In the genomic region with DNA sequence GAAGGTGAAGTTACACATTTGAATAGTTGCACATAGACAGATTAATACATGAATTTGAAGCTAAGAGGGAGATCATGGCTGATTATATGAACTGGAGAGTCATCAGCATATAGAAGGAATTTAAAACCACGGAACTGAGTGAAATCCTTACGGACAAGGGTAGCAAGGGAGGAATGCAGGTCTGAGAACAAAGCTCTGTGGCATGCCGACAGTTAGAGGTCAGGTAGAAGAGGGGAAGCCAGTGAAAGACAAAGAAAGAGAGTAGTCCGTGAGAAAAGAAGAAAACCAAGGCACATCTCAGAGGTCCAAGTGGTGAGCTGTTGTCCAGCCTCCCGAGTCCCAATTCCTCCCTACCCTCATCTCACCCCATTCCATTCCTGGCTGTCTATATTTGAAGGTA, we compare ENCODE assay signal across 1 cellular context.
TF ChIP-seq lines count a peak whose summit lies in the region.

No MANE protein-coding gene starts in this region.

TF ChIP-seq in GM23338, 12 proteins besides CTCF, POLR2A, EP300 and RAD21 (continued from another document):
- TF ChIP-seq, protein P1, sequence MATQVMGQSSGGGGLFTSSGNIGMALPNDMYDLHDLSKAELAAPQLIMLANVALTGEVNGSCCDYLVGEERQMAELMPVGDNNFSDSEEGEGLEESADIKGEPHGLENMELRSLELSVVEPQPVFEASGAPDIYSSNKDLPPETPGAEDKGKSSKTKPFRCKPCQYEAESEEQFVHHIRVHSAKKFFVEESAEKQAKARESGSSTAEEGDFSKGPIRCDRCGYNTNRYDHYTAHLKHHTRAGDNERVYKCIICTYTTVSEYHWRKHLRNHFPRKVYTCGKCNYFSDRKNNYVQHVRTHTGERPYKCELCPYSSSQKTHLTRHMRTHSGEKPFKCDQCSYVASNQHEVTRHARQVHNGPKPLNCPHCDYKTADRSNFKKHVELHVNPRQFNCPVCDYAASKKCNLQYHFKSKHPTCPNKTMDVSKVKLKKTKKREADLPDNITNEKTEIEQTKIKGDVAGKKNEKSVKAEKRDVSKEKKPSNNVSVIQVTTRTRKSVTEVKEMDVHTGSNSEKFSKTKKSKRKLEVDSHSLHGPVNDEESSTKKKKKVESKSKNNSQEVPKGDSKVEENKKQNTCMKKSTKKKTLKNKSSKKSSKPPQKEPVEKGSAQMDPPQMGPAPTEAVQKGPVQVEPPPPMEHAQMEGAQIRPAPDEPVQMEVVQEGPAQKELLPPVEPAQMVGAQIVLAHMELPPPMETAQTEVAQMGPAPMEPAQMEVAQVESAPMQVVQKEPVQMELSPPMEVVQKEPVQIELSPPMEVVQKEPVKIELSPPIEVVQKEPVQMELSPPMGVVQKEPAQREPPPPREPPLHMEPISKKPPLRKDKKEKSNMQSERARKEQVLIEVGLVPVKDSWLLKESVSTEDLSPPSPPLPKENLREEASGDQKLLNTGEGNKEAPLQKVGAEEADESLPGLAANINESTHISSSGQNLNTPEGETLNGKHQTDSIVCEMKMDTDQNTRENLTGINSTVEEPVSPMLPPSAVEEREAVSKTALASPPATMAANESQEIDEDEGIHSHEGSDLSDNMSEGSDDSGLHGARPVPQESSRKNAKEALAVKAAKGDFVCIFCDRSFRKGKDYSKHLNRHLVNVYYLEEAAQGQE (IDR thresholded peaks at IDR 0.05; ENCODE audit: unreplicated experiment), result no peak
- TF ChIP-seq ZNF331 (CRISPR knock-in tag; IDR thresholded peaks at IDR 0.05; ENCODE audit: low read depth) (no peak), EZH2 (IDR thresholded peaks at IDR 0.05; ENCODE audit: low read depth, unreplicated experiment) (no peak)
- TF ChIP-seq, protein P2, sequence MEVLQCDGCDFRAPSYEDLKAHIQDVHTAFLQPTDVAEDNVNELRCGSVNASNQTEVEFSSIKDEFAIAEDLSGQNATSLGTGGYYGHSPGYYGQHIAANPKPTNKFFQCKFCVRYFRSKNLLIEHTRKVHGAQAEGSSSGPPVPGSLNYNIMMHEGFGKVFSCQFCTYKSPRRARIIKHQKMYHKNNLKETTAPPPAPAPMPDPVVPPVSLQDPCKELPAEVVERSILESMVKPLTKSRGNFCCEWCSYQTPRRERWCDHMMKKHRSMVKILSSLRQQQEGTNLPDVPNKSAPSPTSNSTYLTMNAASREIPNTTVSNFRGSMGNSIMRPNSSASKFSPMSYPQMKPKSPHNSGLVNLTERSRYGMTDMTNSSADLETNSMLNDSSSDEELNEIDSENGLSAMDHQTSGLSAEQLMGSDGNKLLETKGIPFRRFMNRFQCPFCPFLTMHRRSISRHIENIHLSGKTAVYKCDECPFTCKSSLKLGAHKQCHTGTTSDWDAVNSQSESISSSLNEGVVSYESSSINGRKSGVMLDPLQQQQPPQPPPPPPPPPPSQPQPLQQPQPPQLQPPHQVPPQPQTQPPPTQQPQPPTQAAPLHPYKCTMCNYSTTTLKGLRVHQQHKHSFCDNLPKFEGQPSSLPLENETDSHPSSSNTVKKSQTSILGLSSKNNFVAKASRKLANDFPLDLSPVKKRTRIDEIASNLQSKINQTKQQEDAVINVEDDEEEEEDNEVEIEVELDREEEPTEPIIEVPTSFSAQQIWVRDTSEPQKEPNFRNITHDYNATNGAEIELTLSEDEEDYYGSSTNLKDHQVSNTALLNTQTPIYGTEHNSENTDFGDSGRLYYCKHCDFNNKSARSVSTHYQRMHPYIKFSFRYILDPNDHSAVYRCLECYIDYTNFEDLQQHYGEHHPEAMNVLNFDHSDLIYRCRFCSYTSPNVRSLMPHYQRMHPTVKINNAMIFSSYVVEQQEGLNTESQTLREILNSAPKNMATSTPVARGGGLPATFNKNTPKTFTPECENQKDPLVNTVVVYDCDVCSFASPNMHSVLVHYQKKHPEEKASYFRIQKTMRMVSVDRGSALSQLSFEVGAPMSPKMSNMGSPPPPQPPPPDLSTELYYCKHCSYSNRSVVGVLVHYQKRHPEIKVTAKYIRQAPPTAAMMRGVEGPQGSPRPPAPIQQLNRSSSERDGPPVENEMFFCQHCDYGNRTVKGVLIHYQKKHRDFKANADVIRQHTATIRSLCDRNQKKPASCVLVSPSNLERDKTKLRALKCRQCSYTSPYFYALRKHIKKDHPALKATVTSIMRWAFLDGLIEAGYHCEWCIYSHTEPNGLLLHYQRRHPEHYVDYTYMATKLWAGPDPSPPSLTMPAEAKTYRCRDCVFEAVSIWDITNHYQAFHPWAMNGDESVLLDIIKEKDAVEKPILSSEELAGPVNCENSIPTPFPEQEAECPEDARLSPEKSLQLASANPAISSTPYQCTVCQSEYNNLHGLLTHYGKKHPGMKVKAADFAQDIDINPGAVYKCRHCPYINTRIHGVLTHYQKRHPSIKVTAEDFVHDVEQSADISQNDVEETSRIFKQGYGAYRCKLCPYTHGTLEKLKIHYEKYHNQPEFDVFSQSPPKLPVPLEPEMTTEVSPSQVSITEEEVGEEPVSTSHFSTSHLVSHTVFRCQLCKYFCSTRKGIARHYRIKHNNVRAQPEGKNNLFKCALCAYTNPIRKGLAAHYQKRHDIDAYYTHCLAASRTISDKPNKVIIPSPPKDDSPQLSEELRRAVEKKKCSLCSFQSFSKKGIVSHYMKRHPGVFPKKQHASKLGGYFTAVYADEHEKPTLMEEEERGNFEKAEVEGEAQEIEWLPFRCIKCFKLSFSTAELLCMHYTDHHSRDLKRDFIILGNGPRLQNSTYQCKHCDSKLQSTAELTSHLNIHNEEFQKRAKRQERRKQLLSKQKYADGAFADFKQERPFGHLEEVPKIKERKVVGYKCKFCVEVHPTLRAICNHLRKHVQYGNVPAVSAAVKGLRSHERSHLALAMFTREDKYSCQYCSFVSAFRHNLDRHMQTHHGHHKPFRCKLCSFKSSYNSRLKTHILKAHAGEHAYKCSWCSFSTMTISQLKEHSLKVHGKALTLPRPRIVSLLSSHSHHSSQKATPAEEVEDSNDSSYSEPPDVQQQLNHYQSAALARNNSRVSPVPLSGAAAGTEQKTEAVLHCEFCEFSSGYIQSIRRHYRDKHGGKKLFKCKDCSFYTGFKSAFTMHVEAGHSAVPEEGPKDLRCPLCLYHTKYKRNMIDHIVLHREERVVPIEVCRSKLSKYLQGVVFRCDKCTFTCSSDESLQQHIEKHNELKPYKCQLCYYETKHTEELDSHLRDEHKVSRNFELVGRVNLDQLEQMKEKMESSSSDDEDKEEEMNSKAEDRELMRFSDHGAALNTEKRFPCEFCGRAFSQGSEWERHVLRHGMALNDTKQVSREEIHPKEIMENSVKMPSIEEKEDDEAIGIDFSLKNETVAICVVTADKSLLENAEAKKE (CRISPR knock-in tag; IDR thresholded peaks at IDR 0.05), result no peak
- TF ChIP-seq, protein P3, sequence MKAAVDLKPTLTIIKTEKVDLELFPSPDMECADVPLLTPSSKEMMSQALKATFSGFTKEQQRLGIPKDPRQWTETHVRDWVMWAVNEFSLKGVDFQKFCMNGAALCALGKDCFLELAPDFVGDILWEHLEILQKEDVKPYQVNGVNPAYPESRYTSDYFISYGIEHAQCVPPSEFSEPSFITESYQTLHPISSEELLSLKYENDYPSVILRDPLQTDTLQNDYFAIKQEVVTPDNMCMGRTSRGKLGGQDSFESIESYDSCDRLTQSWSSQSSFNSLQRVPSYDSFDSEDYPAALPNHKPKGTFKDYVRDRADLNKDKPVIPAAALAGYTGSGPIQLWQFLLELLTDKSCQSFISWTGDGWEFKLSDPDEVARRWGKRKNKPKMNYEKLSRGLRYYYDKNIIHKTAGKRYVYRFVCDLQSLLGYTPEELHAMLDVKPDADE (IDR thresholded peaks at IDR 0.05), result no peak
